Comparison of ENCODE assay signal across 16 cellular contexts in the genomic region with DNA sequence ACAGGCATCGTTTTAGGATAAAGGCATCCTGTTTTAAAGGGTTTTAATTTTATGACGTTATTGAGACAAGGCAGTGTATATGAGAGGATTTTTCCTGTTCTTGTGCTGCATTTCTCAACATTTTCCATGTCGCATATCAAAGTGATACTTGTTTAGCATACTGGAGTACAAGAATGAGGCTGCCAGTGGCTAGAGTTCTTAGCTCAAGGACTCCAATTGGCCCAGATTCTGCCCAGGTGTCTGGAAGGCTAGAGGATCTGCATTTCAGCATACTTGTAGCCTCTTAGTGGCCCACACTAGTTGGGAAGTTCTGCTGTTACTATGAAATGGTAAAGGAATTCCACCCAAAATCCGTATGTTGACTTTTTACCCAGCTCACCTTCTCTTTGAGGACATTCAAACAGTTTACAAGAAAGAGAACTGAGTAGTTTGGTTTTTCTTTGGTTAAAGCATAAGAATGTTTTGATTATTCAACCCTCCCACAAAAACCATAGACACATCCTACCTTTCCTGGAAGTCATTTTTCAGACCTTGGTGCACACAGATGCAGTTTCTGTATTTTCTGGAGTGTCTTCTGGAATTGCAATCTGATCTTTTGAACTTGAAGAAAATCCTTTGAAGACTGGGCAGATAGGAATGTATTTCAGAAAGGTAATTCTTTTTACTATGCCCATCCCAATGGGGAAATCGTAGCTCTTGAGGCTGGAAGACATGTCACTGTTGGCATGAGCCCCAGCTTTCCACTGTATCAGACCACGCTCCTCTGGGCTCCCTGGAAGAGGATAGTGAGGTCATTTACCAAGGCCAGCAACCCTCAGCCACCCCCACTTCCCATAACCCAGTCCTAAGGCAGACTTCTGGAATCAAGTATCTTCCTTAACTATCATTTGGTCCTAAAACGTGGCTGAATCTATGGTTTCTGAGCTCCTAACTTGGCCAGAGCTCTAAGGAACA. TPM values are rescaled to one million over a fixed set of nuclear protein-coding genes. Genes with fewer than 3 reads are reported as not detected.
A peak's percentile ranks its signal among the peaks of the same experiment; 100 is the strongest.
DNase-seq lines count a peak whose midpoint lies in the region; ATAC-seq and TF ChIP-seq lines count a peak whose summit lies in the region.
"Had no signal": no experiment of that assay in that cellular context is flagged by ENCODE, and none has a peak within 500 bp of the region (broad histone marks: within the 10 kb centered on the region; RNA-seq: fewer than 3 reads in every experiment).

No MANE protein-coding gene starts in this region.

- peak overlapping the region; percentile 19 for H3K4me3 Mint-ChIP-seq in T-helper 17 cell
- H3K4me3 Mint-ChIP-seq in WTC11, result no peak overlapping the region

- ATAC-seq in T-helper 17 cell (no peak), psoas muscle (no peak), GM18909 (IDR thresholded peaks at IDR 0.05; ENCODE audit: poor library complexity, unreplicated experiment) (no peak), GM21390 (IDR thresholded peaks at IDR 0.05; ENCODE audit: unreplicated experiment) (no peak), WTC11 (no peak)
- ATAC-seq: GM12878 had no signal

- no peaks in the 10 kb centered on the region for H3K9me3 Mint-ChIP-seq in WTC11

- WGBS in psoas muscle, 3 donors, result 60 to 68% (median 64%) methylated on average over 7 of the region's 7 CpGs

- peak overlapping the region; percentile 77 for H3K27ac ChIP-seq in psoas muscle
- H3K27ac ChIP-seq: SK-N-MC had no signal

- DNase-seq in NCI-H2196 (lab: John Stamatoyannopoulos, UW; ENCODE audit: unreplicated experiment) (peak; percentile 15), NCI-H2196 treated with DMSO at 0.1 percent for 48 hours (lab: John Stamatoyannopoulos, UW; ENCODE audit: unreplicated experiment) (no peak), T-helper 17 cell (no peak), glomerular visceral epithelial cell (ENCODE audit: extremely low spot score) (peak; percentile 62), psoas muscle (no peak), WTC11 (ENCODE audit: low spot score) (no peak)
- DNase-seq: 8988T; activated CD4-positive, CD25-positive, alpha-beta regulatory T cell; activated naive CD4-positive, alpha-beta T cell treated with Interleukin-2 at 50 U/mL for 16 hours; glutamatergic neuron; islet precursor cell; MM.1S had no signal

- peaks cover under 1 to 54% of the 10 kb centered on the region in 2 donors for H3K36me3 ChIP-seq in psoas muscle (ENCODE audit: insufficient read depth in 1 of 2, low read depth in 1 of 2)

- H3K4me3 ChIP-seq in psoas muscle, result no peak overlapping the region
- H3K4me3 ChIP-seq: GM12878, SK-N-MC had no signal

- no peaks in the 10 kb centered on the region for H3K27me3 Mint-ChIP-seq in T-helper 17 cell
- no peaks in the 10 kb centered on the region for H3K27me3 Mint-ChIP-seq in WTC11 (ENCODE audit: low read depth)

- H3K36me3 Mint-ChIP-seq in T-helper 17 cell (ENCODE audit: low read depth), result peaks cover 2% of the 10 kb centered on the region
- H3K36me3 Mint-ChIP-seq in WTC11, result peaks cover 37% of the 10 kb centered on the region

- CTCF ChIA-PET in WTC11 (lab: Charles Lee), result no interaction called here

- H3K27ac Mint-ChIP-seq in T-helper 17 cell (peak overlapping the region; percentile 19), WTC11 (no peak overlapping the region)

- no peaks in the 10 kb centered on the region for H3K27me3 ChIP-seq in psoas muscle (ENCODE audit: insufficient read depth in 3 of 3, low read length in 2 of 3)

- H3K4me1 ChIP-seq in psoas muscle, result peaks cover 33% of the 10 kb centered on the region

- H3K9me3 ChIP-seq in T-helper 17 cell (ENCODE audit: control insufficient read depth, low read length, poor library complexity, severe bottlenecking), result no peaks in the 10 kb centered on the region
- no peaks in the 10 kb centered on the region for H3K9me3 ChIP-seq in psoas muscle

- POLR2A ChIA-PET in WTC11 (lab: Charles Lee), result interaction anchor here (1.1 to 1.2 kb wide), 2 partner anchors 30 to 35 kb away, joined by 3 to 4 read pairs; a partner anchor contains a TSS

- TF ChIP-seq CTCF in psoas muscle (IDR thresholded peaks at IDR 0.05), result no peak
- no peak for TF ChIP-seq CTCF in WTC11 (IDR thresholded peaks at IDR 0.05)

- H3K4me1 Mint-ChIP-seq in T-helper 17 cell (peaks cover 3% of the 10 kb centered on the region), WTC11 (no peaks in the 10 kb centered on the region)

- intact Hi-C loops in psoas muscle (cut with DNase I), result no loop called here

TF ChIP-seq in WTC11, 78 proteins besides CTCF, POLR2A, EP300 and RAD21:
- TF ChIP-seq ZNF138 (CRISPR knock-in tag; conservative IDR thresholded peaks at IDR 0.05), result no peak
- TF ChIP-seq ZNF232 (CRISPR knock-in tag; IDR thresholded peaks at IDR 0.05), result no peak
- no peak for TF ChIP-seq NFYB (CRISPR knock-in tag; conservative IDR thresholded peaks at IDR 0.05; ENCODE audit: low read depth)
- TF ChIP-seq, protein P1, sequence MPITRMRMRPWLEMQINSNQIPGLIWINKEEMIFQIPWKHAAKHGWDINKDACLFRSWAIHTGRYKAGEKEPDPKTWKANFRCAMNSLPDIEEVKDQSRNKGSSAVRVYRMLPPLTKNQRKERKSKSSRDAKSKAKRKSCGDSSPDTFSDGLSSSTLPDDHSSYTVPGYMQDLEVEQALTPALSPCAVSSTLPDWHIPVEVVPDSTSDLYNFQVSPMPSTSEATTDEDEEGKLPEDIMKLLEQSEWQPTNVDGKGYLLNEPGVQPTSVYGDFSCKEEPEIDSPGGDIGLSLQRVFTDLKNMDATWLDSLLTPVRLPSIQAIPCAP (CRISPR knock-in tag; IDR thresholded peaks at IDR 0.05), result no peak
- TF ChIP-seq SOX15 (CRISPR knock-in tag; IDR thresholded peaks at IDR 0.05), result no peak
- no peak for TF ChIP-seq GTF2I (CRISPR knock-in tag; conservative IDR thresholded peaks at IDR 0.05)
- no peak for TF ChIP-seq ZNF671 (CRISPR knock-in tag; IDR thresholded peaks at IDR 0.05)

RNA-seq across cellular contexts. Expression of a gene that starts 11.3 kb away (rescaled TPM):
- not detected for total RNA-seq in T-helper 17 cell
- total RNA-seq in psoas muscle, result not detected
- under 1 TPM in 1 of 3 donors, not detected in 2; 0.03 TPM for polyA plus RNA-seq in psoas muscle
- not detected in 3 replicates for total RNA-seq in WTC11 (2021)

RNA-seq across cellular contexts. Expression of a gene that starts 18.0 kb away (rescaled TPM):
- 1 to 10 TPM; 2.2 to 3.1 TPM for total RNA-seq in T-helper 17 cell
- total RNA-seq in psoas muscle, result 1 to 10 TPM in 2 of 4 donors, under 1 TPM in 2; 0.57 to 1.2 (median 0.84) TPM
- under 1 TPM; 0.03 to 0.25 (median 0.25) TPM for polyA plus RNA-seq in psoas muscle
- 0.85 to 1.8 TPM (median 1.1 TPM) in 3 replicates for total RNA-seq in WTC11 (2021)

RNA-seq across cellular contexts. Expression of a gene that starts 23.1 kb away (rescaled TPM):
- under 1 TPM; 0.57 to 0.72 TPM for total RNA-seq in T-helper 17 cell
- 10 to 100 TPM; 42.3 to 86.7 (median 67.9) TPM for total RNA-seq in psoas muscle
- 10 to 100 TPM; 15.2 to 31.3 (median 30.1) TPM for polyA plus RNA-seq in psoas muscle
- 2.5 to 3.3 TPM (median 3.2 TPM) in 3 replicates for total RNA-seq in WTC11 (2021)

RNA-seq across cellular contexts. Expression of a gene that starts 30.1 kb away (rescaled TPM):
- total RNA-seq in T-helper 17 cell (100 to 1,000 TPM; 106 to 123 TPM), psoas muscle (100 to 1,000 TPM; 111 to 144 (median 116) TPM), WTC11 (2021) (122 to 126 TPM (median 126 TPM) in 3 replicates)
- 100 to 1,000 TPM; 113 to 252 (median 143) TPM for polyA plus RNA-seq in psoas muscle

RNA-seq across cellular contexts. Expression of a gene that starts 32.1 kb away (rescaled TPM):
- 1 to 10 TPM; 3.8 to 4.1 TPM for total RNA-seq in T-helper 17 cell
- 10 to 100 TPM in 2 of 4 donors, 1 to 10 TPM in 2; 6.7 to 14.6 (median 10.6) TPM for total RNA-seq in psoas muscle
- 10 to 100 TPM; 11.2 to 18.8 (median 18.3) TPM for polyA plus RNA-seq in psoas muscle
- total RNA-seq in WTC11 (2021), result 12.9 to 13.9 TPM (median 13.2 TPM) in 3 replicates

Comparison
In these comparisons a context has a peak if more than half of its experiments do, and no peak if none do; other contexts are left out.
1. DNase-seq: peak in NCI-H2196 (single experiment) and glomerular visceral epithelial cell (single experiment); none in NCI-H2196 treated with DMSO at 0.1 percent for 48 hours (single experiment), T-helper 17 cell (0 of 3), psoas muscle (0 of 2) and WTC11 (single experiment).
2. RNA of a gene that starts 23.1 kb away (total RNA-seq): 42.3 to 86.7 TPM in psoas muscle; 2.5 to 3.3 TPM in WTC11 and 0.57 to 0.72 TPM in T-helper 17 cell; every median in the first group is over 10 times any median in the second.